In the genomic region with DNA sequence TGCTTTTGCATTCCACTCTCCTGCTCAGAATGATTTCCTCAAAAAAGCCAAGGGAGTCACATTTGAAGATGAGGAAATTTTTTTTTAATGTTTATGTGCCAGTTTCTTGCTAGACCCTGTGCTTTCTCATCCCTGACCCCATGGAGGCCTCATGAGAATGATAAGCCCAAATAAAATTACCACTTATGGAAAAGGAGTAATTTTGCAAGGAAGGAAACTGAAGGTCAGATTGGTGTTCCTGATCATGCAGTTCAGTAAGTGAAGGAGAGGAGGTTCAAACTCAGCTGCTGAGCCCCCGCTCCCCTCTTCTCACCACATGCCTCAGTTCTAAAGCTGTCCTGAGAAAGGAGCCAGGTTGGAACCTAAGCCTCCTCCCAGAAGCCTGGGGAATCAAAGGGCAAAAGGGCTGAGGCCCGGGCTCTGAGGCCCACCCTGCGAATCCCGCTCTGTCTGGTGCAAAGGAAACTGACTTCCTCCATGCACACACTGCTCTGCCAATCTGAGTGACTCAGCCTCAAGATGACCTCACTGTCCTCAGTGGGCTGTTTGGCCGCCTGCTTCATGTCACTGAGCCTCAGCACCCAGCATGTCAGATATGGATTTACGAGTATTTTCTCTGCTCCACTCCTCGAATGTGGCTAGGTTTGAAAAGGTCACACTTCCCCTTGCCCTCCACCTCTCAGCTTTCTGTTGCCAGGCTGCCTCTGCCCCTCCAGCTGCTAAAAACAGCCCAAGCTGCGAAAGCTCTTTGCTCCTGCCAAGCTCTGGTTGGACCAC, we compare ENCODE assay signal across 8 cellular contexts. TPM values are rescaled to one million over a fixed set of nuclear protein-coding genes. Genes with fewer than 3 reads are reported as not detected.
DNase-seq lines count a peak whose midpoint lies in the region; ATAC-seq and TF ChIP-seq lines count a peak whose summit lies in the region.

No MANE protein-coding gene starts in this region.

- peak; percentile 50 for ATAC-seq in stimulated activated naive CD8-positive, alpha-beta T cell treated with anti-CD3 and anti-CD28 coated beads, Interleukin-15, amount 100 ng/mL, for 72 hours
- ATAC-seq in GM19023 (IDR thresholded peaks at IDR 0.05; ENCODE audit: unreplicated experiment) = no peak

- H3K4me3 ChIP-seq in Loucy (ENCODE audit: low read length, poor library complexity, severe bottlenecking) = peak overlapping the region; percentile 49
- H3K4me3 ChIP-seq in breast epithelium = no peak overlapping the region

- intact Hi-C loops in breast epithelium (cut with DNase I; ENCODE audit: low total_unique reads) = no loop called here

- H3K9me2 ChIP-seq in Loucy (replicated peaks; ENCODE audit: low read depth, low read length) = no peaks in the 10 kb centered on the region

- peaks cover 8% of the 10 kb centered on the region; the same call in 1 of the 2 replicates for H3F3A ChIP-seq in Loucy (ENCODE audit: low read depth)

- H3K9me3 ChIP-seq in Loucy (ENCODE audit: insufficient read depth, low read depth, low read length) (no peaks in the 10 kb centered on the region), breast epithelium (no peaks in the 10 kb centered on the region)

- no peak overlapping the region for H3K27ac Mint-ChIP-seq in stimulated activated naive CD8-positive, alpha-beta T cell treated with anti-CD3 and anti-CD28 coated beads, Interleukin-15, amount 100 ng/mL, for 72 hours

- H3K36me3 ChIP-seq in Loucy (ENCODE audit: insufficient read depth, low read length) (no peaks in the 10 kb centered on the region), breast epithelium (no peaks in the 10 kb centered on the region)

- no peaks in the 10 kb centered on the region for H3K9me3 Mint-ChIP-seq in stimulated activated naive CD8-positive, alpha-beta T cell treated with anti-CD3 and anti-CD28 coated beads, Interleukin-15, amount 100 ng/mL, for 72 hours

- peaks cover 42% of the 10 kb centered on the region for H3K4me1 ChIP-seq in Loucy (ENCODE audit: insufficient read depth, low read length, poor library complexity, severe bottlenecking)
- peaks cover 4 to 7% of the 10 kb centered on the region in 2 donors for H3K4me1 ChIP-seq in breast epithelium

- no peak overlapping the region for H3K4me3 Mint-ChIP-seq in stimulated activated naive CD8-positive, alpha-beta T cell treated with anti-CD3 and anti-CD28 coated beads, Interleukin-15, amount 100 ng/mL, for 72 hours

- no peaks in the 10 kb centered on the region for H4K20me1 ChIP-seq in Loucy (ENCODE audit: insufficient read depth, low read length, poor library complexity, severe bottlenecking)

- TF ChIP-seq CTCF in Loucy (conservative IDR thresholded peaks at IDR 0.05; ENCODE audit: low read length) (no peak), breast epithelium (IDR thresholded peaks at IDR 0.05) (no peak)

- H3K9ac ChIP-seq in Loucy (ENCODE audit: low read depth, low read length, poor library complexity, severe bottlenecking) = peak overlapping the region; percentile 66

- peak overlapping the region; percentile 74 to 85 for H3K27ac ChIP-seq in breast epithelium

- H3K27me3 ChIP-seq in Loucy (ENCODE audit: insufficient read depth, low read length, poor library complexity, severe bottlenecking) (no peaks in the 10 kb centered on the region), breast epithelium (no peaks in the 10 kb centered on the region)

- peaks cover 11% of the 10 kb centered on the region for H3K4me1 Mint-ChIP-seq in stimulated activated naive CD8-positive, alpha-beta T cell treated with anti-CD3 and anti-CD28 coated beads, Interleukin-15, amount 100 ng/mL, for 72 hours

- H3K27me3 Mint-ChIP-seq in stimulated activated naive CD8-positive, alpha-beta T cell treated with anti-CD3 and anti-CD28 coated beads, Interleukin-15, amount 100 ng/mL, for 72 hours = peaks cover 7% of the 10 kb centered on the region

- peak overlapping the region; percentile 78 for H3K4me2 ChIP-seq in Loucy (ENCODE audit: low read depth, low read length, poor library complexity, severe bottlenecking)

- DNase-seq in AG08396 (ENCODE audit: low spot score) (peak; percentile 81), breast epithelium (ENCODE audit: low spot score in 2 of 2) (peak; percentile 40 to 54), kidney tubule cell (ENCODE audit: low spot score) (peak; percentile 91), NCI-H1417 treated with DMSO at 0.1 percent for 48 hours (lab: John Stamatoyannopoulos, UW) (no peak), NCI-H446 (lab: John Stamatoyannopoulos, UW) (no peak)
- no peak for DNase-seq in stimulated activated naive CD8-positive, alpha-beta T cell treated with anti-CD3 and anti-CD28 coated beads, Interleukin-15, amount 100 ng/mL, for 72 hours

- peak overlapping the region; percentile 77 for H2AFZ ChIP-seq in Loucy (ENCODE audit: low read length)

- H3K79me2 ChIP-seq in Loucy (ENCODE audit: insufficient read depth, low read length) = no peaks in the 10 kb centered on the region

- TF ChIP-seq POLR2A in breast epithelium (IDR thresholded peaks at IDR 0.05) = no peak

RNA-seq across cellular contexts. Expression of gene FLNB, which starts 56.9 kb away (rescaled TPM):
- total RNA-seq in breast epithelium = 100 to 1,000 TPM in 2 of 3 donors, 10 to 100 TPM in 1; 40.3 to 242 (median 164) TPM

Comparison
In these comparisons a context has a peak if more than half of its experiments do, and no peak if none do; other contexts are left out.
1. DNase-seq: peak in AG08396 (single experiment), breast epithelium (2 of 2) and kidney tubule cell (single experiment); none in stimulated activated naive CD8-positive, alpha-beta T cell treated with anti-CD3 and anti-CD28 coated beads, Interleukin-15, amount 100 ng/mL, for 72 hours (0 of 2), NCI-H1417 treated with DMSO at 0.1 percent for 48 hours (single experiment) and NCI-H446 (0 of 2).